1 cellular context compared by ENCODE assay signal in the genomic region with DNA sequence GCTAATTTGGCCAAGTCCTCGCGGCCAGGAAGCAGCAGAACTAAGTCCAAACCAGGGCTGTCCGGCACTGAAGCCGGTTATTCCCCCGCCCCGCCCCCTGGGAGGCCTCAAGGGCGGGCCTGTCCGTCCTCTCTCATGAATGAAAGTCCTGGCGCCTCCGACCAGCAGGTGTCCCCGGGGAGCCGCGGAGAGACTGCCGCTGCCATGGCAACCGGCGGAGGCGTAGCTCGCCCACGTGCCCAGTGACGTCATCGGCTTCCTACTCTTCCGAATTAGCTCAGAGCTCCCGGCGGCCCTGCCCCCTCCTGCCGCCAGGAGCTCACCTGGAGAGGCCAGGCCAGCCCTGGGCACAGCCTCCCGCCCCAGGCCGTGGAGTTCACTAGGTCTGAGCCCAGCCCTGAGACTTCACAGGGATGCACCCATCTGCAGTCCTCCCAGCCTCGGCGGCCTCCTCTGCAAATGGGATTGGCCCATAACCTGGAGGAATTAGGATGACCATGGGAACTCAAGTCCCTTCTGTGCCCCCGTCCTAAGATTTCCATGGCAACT.
TF ChIP-seq lines count a peak whose summit lies in the region.

No MANE protein-coding gene starts in this region.

TF ChIP-seq in HepG2, 621 proteins besides CTCF, POLR2A, EP300 and RAD21 (continued from another document and continues in another):
- TF ChIP-seq, protein P1, sequence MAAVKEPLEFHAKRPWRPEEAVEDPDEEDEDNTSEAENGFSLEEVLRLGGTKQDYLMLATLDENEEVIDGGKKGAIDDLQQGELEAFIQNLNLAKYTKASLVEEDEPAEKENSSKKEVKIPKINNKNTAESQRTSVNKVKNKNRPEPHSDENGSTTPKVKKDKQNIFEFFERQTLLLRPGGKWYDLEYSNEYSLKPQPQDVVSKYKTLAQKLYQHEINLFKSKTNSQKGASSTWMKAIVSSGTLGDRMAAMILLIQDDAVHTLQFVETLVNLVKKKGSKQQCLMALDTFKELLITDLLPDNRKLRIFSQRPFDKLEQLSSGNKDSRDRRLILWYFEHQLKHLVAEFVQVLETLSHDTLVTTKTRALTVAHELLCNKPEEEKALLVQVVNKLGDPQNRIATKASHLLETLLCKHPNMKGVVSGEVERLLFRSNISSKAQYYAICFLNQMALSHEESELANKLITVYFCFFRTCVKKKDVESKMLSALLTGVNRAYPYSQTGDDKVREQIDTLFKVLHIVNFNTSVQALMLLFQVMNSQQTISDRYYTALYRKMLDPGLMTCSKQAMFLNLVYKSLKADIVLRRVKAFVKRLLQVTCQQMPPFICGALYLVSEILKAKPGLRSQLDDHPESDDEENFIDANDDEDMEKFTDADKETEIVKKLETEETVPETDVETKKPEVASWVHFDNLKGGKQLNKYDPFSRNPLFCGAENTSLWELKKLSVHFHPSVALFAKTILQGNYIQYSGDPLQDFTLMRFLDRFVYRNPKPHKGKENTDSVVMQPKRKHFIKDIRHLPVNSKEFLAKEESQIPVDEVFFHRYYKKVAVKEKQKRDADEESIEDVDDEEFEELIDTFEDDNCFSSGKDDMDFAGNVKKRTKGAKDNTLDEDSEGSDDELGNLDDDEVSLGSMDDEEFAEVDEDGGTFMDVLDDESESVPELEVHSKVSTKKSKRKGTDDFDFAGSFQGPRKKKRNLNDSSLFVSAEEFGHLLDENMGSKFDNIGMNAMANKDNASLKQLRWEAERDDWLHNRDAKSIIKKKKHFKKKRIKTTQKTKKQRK (IDR thresholded peaks at IDR 0.05; ENCODE audit: low read length) = no peak
- TF ChIP-seq, protein P2, sequence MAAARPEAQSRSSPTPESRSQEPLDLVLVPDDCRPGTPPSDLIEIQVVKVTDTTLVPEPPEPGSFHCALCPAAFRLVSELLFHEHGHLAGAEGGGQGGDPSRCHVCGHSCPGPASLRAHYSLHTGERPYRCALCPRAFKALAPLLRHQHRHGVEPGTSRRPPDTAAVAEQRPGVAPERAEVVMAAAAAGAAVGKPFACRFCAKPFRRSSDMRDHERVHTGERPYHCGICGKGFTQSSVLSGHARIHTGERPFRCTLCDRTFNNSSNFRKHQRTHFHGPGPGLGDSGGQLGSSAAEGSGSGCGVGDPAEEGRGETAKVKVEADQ (CRISPR knock-in tag; IDR thresholded peaks at IDR 0.05; ENCODE audit: borderline replicate concordance) = no peak
- TF ChIP-seq ZNF841 (CRISPR knock-in tag; IDR thresholded peaks at IDR 0.05; ENCODE audit: borderline replicate concordance) (no peak), ZNF225 (CRISPR knock-in tag; IDR thresholded peaks at IDR 0.05) (peak; percentile 29; the same call in 1 of the 2 replicates), ZKSCAN1 (IDR thresholded peaks at IDR 0.05; ENCODE audit: low read length) (peak; percentile 8; the same call in 1 of the 2 replicates), ATF7-NPFF (CRISPR knock-in tag; IDR thresholded peaks at IDR 0.05; ENCODE audit: low read depth) (peak; percentile 75), ZNF558 (CRISPR knock-in tag; IDR thresholded peaks at IDR 0.05; ENCODE audit: borderline replicate concordance) (no peak), ZNF317 (CRISPR knock-in tag; IDR thresholded peaks at IDR 0.05) (peak; percentile 27; the same call in 1 of the 2 replicates), ZNF256 (CRISPR knock-in tag; conservative IDR thresholded peaks at IDR 0.05) (no peak; the same call in 1 of the 2 replicates), YY1 (IDR thresholded peaks at IDR 0.05; ENCODE audit: insufficient read depth, insufficient replicate concordance, low read depth, low read length) (peak; percentile 77), ETV5 (CRISPR knock-in tag; IDR thresholded peaks at IDR 0.05; ENCODE audit: borderline replicate concordance) (peak; percentile 62; the same call in 1 of the 2 replicates), RARG (CRISPR knock-in tag; IDR thresholded peaks at IDR 0.05; ENCODE audit: low read depth) (no peak), TBX2 (CRISPR knock-in tag; IDR thresholded peaks at IDR 0.05; ENCODE audit: borderline replicate concordance) (peak; percentile 72), DNMT1 (CRISPR knock-in tag; IDR thresholded peaks at IDR 0.05) (no peak), HOXA7 (CRISPR knock-in tag; IDR thresholded peaks at IDR 0.05) (no peak), ISX (CRISPR knock-in tag; conservative IDR thresholded peaks at IDR 0.05) (no peak), ZNF446 (CRISPR knock-in tag; IDR thresholded peaks at IDR 0.05) (no peak; the same call in 1 of the 2 replicates), KAT7 (CRISPR knock-in tag; IDR thresholded peaks at IDR 0.05; ENCODE audit: borderline replicate concordance) (no peak; the same call in 1 of the 2 replicates)
- TF ChIP-seq, protein P3, sequence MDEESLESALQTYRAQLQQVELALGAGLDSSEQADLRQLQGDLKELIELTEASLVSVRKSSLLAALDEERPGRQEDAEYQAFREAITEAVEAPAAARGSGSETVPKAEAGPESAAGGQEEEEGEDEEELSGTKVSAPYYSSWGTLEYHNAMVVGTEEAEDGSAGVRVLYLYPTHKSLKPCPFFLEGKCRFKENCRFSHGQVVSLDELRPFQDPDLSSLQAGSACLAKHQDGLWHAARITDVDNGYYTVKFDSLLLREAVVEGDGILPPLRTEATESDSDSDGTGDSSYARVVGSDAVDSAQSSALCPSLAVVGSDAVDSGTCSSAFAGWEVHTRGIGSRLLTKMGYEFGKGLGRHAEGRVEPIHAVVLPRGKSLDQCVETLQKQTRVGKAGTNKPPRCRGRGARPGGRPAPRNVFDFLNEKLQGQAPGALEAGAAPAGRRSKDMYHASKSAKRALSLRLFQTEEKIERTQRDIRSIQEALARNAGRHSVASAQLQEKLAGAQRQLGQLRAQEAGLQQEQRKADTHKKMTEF (CRISPR knock-in tag; IDR thresholded peaks at IDR 0.05) = peak; percentile 74
- TF ChIP-seq, protein P4, sequence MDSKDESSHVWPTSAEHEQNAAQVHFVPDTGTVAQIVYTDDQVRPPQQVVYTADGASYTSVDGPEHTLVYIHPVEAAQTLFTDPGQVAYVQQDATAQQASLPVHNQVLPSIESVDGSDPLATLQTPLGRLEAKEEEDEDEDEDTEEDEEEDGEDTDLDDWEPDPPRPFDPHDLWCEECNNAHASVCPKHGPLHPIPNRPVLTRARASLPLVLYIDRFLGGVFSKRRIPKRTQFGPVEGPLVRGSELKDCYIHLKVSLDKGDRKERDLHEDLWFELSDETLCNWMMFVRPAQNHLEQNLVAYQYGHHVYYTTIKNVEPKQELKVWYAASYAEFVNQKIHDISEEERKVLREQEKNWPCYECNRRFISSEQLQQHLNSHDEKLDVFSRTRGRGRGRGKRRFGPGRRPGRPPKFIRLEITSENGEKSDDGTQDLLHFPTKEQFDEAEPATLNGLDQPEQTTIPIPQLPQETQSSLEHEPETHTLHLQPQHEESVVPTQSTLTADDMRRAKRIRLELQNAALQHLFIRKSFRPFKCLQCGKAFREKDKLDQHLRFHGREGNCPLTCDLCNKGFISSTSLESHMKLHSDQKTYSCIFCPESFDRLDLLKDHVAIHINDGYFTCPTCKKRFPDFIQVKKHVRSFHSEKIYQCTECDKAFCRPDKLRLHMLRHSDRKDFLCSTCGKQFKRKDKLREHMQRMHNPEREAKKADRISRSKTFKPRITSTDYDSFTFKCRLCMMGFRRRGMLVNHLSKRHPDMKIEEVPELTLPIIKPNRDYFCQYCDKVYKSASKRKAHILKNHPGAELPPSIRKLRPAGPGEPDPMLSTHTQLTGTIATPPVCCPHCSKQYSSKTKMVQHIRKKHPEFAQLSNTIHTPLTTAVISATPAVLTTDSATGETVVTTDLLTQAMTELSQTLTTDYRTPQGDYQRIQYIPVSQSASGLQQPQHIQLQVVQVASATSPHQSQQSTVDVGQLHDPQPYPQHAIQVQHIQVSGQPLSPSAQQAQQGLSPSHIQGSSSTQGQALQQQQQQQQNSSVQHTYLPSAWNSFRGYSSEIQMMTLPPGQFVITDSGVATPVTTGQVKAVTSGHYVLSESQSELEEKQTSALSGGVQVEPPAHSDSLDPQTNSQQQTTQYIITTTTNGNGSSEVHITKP (CRISPR knock-in tag; IDR thresholded peaks at IDR 0.05; ENCODE audit: low read depth) = no peak
- TF ChIP-seq, protein P5, sequence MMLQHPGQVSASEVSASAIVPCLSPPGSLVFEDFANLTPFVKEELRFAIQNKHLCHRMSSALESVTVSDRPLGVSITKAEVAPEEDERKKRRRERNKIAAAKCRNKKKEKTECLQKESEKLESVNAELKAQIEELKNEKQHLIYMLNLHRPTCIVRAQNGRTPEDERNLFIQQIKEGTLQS (CRISPR knock-in tag; IDR thresholded peaks at IDR 0.05) = peak; percentile 91
- TF ChIP-seq, protein P6, sequence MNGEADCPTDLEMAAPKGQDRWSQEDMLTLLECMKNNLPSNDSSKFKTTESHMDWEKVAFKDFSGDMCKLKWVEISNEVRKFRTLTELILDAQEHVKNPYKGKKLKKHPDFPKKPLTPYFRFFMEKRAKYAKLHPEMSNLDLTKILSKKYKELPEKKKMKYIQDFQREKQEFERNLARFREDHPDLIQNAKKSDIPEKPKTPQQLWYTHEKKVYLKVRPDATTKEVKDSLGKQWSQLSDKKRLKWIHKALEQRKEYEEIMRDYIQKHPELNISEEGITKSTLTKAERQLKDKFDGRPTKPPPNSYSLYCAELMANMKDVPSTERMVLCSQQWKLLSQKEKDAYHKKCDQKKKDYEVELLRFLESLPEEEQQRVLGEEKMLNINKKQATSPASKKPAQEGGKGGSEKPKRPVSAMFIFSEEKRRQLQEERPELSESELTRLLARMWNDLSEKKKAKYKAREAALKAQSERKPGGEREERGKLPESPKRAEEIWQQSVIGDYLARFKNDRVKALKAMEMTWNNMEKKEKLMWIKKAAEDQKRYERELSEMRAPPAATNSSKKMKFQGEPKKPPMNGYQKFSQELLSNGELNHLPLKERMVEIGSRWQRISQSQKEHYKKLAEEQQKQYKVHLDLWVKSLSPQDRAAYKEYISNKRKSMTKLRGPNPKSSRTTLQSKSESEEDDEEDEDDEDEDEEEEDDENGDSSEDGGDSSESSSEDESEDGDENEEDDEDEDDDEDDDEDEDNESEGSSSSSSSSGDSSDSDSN (CRISPR knock-in tag; IDR thresholded peaks at IDR 0.05) = peak; percentile 69; the same call in 1 of the 2 replicates
- TF ChIP-seq, protein P7, sequence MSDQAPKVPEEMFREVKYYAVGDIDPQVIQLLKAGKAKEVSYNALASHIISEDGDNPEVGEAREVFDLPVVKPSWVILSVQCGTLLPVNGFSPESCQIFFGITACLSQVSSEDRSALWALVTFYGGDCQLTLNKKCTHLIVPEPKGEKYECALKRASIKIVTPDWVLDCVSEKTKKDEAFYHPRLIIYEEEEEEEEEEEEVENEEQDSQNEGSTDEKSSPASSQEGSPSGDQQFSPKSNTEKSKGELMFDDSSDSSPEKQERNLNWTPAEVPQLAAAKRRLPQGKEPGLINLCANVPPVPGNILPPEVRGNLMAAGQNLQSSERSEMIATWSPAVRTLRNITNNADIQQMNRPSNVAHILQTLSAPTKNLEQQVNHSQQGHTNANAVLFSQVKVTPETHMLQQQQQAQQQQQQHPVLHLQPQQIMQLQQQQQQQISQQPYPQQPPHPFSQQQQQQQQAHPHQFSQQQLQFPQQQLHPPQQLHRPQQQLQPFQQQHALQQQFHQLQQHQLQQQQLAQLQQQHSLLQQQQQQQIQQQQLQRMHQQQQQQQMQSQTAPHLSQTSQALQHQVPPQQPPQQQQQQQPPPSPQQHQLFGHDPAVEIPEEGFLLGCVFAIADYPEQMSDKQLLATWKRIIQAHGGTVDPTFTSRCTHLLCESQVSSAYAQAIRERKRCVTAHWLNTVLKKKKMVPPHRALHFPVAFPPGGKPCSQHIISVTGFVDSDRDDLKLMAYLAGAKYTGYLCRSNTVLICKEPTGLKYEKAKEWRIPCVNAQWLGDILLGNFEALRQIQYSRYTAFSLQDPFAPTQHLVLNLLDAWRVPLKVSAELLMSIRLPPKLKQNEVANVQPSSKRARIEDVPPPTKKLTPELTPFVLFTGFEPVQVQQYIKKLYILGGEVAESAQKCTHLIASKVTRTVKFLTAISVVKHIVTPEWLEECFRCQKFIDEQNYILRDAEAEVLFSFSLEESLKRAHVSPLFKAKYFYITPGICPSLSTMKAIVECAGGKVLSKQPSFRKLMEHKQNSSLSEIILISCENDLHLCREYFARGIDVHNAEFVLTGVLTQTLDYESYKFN (CRISPR knock-in tag; conservative IDR thresholded peaks at IDR 0.05) = peak; percentile 79
- TF ChIP-seq, protein P8, sequence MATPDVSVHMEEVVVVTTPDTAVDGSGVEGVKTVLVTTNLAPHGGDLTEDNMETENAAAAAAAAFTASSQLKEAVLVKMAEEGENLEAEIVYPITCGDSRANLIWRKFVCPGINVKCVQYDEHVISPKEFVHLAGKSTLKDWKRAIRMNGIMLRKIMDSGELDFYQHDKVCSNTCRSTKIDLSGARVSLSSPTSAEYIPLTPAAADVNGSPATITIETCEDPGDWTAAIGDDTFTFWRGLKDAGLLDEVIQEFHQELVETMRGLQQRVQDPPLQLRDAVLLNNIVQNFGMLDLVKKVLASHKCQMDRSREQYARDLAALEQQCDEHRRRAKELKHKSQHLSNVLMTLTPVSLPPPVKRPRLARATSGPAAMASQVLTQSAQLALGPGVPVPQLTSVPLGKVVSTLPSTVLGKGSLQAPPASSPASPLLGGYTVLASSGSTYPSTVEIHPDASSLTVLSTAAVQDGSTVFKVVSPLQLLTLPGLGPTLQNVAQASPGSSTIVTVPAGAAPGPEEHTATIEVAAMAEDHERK (CRISPR knock-in tag; IDR thresholded peaks at IDR 0.05; ENCODE audit: low read depth) = no peak
- TF ChIP-seq, protein P9, sequence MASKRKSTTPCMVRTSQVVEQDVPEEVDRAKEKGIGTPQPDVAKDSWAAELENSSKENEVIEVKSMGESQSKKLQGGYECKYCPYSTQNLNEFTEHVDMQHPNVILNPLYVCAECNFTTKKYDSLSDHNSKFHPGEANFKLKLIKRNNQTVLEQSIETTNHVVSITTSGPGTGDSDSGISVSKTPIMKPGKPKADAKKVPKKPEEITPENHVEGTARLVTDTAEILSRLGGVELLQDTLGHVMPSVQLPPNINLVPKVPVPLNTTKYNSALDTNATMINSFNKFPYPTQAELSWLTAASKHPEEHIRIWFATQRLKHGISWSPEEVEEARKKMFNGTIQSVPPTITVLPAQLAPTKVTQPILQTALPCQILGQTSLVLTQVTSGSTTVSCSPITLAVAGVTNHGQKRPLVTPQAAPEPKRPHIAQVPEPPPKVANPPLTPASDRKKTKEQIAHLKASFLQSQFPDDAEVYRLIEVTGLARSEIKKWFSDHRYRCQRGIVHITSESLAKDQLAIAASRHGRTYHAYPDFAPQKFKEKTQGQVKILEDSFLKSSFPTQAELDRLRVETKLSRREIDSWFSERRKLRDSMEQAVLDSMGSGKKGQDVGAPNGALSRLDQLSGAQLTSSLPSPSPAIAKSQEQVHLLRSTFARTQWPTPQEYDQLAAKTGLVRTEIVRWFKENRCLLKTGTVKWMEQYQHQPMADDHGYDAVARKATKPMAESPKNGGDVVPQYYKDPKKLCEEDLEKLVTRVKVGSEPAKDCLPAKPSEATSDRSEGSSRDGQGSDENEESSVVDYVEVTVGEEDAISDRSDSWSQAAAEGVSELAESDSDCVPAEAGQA (IDR thresholded peaks at IDR 0.05; ENCODE audit: low read depth) = peak; percentile 87
- TF ChIP-seq, protein P9 (CRISPR knock-in tag; IDR thresholded peaks at IDR 0.05; ENCODE audit: borderline replicate concordance) = no peak
